ENCODE assay signal across 9 cellular contexts in the genomic region with DNA sequence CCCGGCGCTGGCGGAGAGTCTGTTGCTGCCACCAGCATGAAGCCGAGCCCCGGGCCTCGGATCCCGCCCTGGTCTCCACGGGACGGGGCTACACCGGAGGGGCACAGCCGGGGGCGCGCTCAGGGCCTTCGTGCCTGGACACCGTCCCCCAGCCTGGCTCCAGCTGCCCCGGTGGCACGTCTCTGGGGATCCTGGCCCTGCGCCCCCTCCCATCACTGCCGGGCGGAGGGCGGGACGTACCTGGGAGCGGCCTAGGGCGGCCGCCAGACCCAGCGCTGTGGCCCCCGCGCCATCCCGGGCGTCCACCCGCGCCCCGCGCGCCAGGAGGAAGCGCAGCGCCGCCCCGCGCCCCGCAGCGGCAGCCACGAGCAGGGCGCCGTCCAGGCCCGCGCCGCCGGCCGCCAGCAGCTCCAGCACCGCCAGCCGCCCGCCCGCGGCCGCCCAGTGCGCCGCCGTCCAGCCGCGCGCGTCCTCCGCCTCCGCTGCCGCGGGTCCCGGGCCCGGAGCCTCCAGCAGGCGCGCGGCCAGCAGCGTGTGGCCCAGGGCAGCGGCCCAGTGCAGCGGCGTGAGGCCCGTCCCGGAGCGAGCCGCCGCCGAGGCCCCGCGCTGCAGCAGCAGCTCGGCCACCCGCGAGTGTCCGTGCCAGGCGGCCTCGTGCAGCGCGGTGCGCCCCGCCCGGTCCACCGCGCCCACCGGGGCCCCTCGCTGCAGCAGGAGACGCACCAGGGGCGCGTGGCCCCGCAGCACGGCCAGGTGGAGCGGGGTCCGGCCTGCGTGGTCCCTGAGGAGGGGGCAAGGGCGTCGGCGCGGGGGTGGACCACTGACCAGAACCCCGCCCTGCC. TPM values are rescaled to one million over a fixed set of nuclear protein-coding genes. Genes with fewer than 3 reads are reported as not detected.
DNase-seq lines count a peak whose midpoint lies in the region; ATAC-seq and TF ChIP-seq lines count a peak whose summit lies in the region.
"Had no signal": no experiment of that assay in that cellular context is flagged by ENCODE, and none has a peak within 500 bp of the region (broad histone marks: within the 10 kb centered on the region; RNA-seq: fewer than 3 reads in every experiment).

No MANE protein-coding gene starts in this region.

- 10 to 19% (median 14%) methylated on average over 55 to 112 of the region's 112 CpGs for WGBS in heart left ventricle, 4 donors

- no peak overlapping the region for H3K27ac ChIP-seq in CD8-positive, alpha-beta T cell (ENCODE audit: low read depth, low read length)
- H3K27ac ChIP-seq in VCaP (peak overlapping the region; percentile 83), heart left ventricle (peak overlapping the region; percentile 27 to 79 (median 67)), parathyroid adenoma (peak overlapping the region; percentile 7)

- H2AFZ ChIP-seq in parathyroid adenoma, result no peak overlapping the region

- ATAC-seq in CD8-positive, alpha-beta T cell, result peak; percentile 38
- ATAC-seq in heart left ventricle (peak in 3 of 4 donors; percentile 52 to 68 (median 64)), HG02759 (IDR thresholded peaks at IDR 0.05; ENCODE audit: unreplicated experiment) (no peak), GM18502 (IDR thresholded peaks at IDR 0.05; ENCODE audit: poor library complexity, unreplicated experiment) (no peak)

- no peak overlapping the region for H3K27ac Mint-ChIP-seq in CD8-positive, alpha-beta T cell
- H3K27ac Mint-ChIP-seq in activated T-helper 1 cell treated with anti-CD3 and anti-CD28 coated beads, Interleukin-12 subunit alpha, Interleukin-12 subunit beta, Interleukin-2, Interleukin-4 antibody, amounts not matched to agents 30 ng/mL and 10 ng/mL and 1 ng/mL, durations not matched to agents 14 hours and 24 hours and 36 hours, result no peak overlapping the region

- H3K27me3 ChIP-seq in CD8-positive, alpha-beta T cell (ENCODE audit: insufficient read depth, low read length), result no peaks in the 10 kb centered on the region
- H3K27me3 ChIP-seq in heart left ventricle, result peaks cover 0 to 10% (median 0%) of the 10 kb centered on the region in 9 donors
- no peaks in the 10 kb centered on the region for H3K27me3 ChIP-seq in parathyroid adenoma (ENCODE audit: control insufficient read depth, insufficient read depth, low read length)
- no peaks in the 10 kb centered on the region for H3K27me3 ChIP-seq in MG63

- H3K4me3 Mint-ChIP-seq in CD8-positive, alpha-beta T cell, result no peak overlapping the region
- H3K4me3 Mint-ChIP-seq in activated T-helper 1 cell treated with anti-CD3 and anti-CD28 coated beads, Interleukin-12 subunit alpha, Interleukin-12 subunit beta, Interleukin-2, Interleukin-4 antibody, amounts not matched to agents 30 ng/mL and 10 ng/mL and 1 ng/mL, durations not matched to agents 14 hours and 24 hours and 36 hours, result no peak overlapping the region

- peak in 1 of 7 experiments; percentile 7 for DNase-seq in CD8-positive, alpha-beta T cell
- DNase-seq in heart left ventricle, result peak in 3 of 5 donors; percentile 14 to 70 (median 42)
- no peak for DNase-seq in MG63
- DNase-seq in activated T-helper 1 cell treated with anti-CD3 and anti-CD28 coated beads, Interleukin-12 subunit alpha, Interleukin-12 subunit beta, Interleukin-2, Interleukin-4 antibody, amounts not matched to agents 30 ng/mL and 10 ng/mL and 1 ng/mL, durations not matched to agents 14 hours and 24 hours and 36 hours (ENCODE audit: low spot score), result no peak
- DNase-seq: NCI-H1105 treated with DMSO at 0.1 percent for 48 hours had no signal

- POLR2A ChIA-PET in CD8-positive, alpha-beta T cell (lab: Charles Lee), result no interaction called here

- no peaks in the 10 kb centered on the region for H3K9me3 ChIP-seq in CD8-positive, alpha-beta T cell (ENCODE audit: low read length)
- H3K9me3 ChIP-seq in heart left ventricle, result no peaks in the 10 kb centered on the region
- H3K9me3 ChIP-seq in parathyroid adenoma (ENCODE audit: control insufficient read depth, low read length), result no peaks in the 10 kb centered on the region
- H3K9me3 ChIP-seq in MG63, result no peaks in the 10 kb centered on the region

- no peaks in the 10 kb centered on the region for H3K36me3 ChIP-seq in CD8-positive, alpha-beta T cell (ENCODE audit: insufficient read depth, low read length)
- no peaks in the 10 kb centered on the region for H3K36me3 ChIP-seq in heart left ventricle
- no peaks in the 10 kb centered on the region for H3K36me3 ChIP-seq in parathyroid adenoma (ENCODE audit: control insufficient read depth, insufficient read depth, low read length)
- no peaks in the 10 kb centered on the region for H3K36me3 ChIP-seq in MG63

- CTCF ChIA-PET in CD8-positive, alpha-beta T cell (lab: Charles Lee), result interaction anchor here (1.0 kb wide), 1 partner anchor 12 kb away, joined by 3 read pairs; no protein-coding TSS in a partner anchor

- TF ChIP-seq CTCF in CD8-positive, alpha-beta T cell (IDR thresholded peaks at IDR 0.05), result no peak
- peak; percentile 62 for TF ChIP-seq CTCF in VCaP (conservative IDR thresholded peaks at IDR 0.05)
- TF ChIP-seq CTCF in heart left ventricle (IDR thresholded peaks at IDR 0.05), result peak in 3 of 12 donors; percentile 8 to 20 (median 10)
- no peak for TF ChIP-seq CTCF in parathyroid adenoma (IDR thresholded peaks at IDR 0.05)

- no peaks in the 10 kb centered on the region for H3K4me1 ChIP-seq in CD8-positive, alpha-beta T cell (ENCODE audit: insufficient read depth, low read length)
- H3K4me1 ChIP-seq in heart left ventricle, result peaks cover 0 to 25% (median 2%) of the 10 kb centered on the region in 12 donors
- H3K4me1 ChIP-seq in parathyroid adenoma, result no peaks in the 10 kb centered on the region

- peaks cover 10% of the 10 kb centered on the region for H3K27me3 Mint-ChIP-seq in CD8-positive, alpha-beta T cell (ENCODE audit: low read depth)
- H3K27me3 Mint-ChIP-seq in activated T-helper 1 cell treated with anti-CD3 and anti-CD28 coated beads, Interleukin-12 subunit alpha, Interleukin-12 subunit beta, Interleukin-2, Interleukin-4 antibody, amounts not matched to agents 30 ng/mL and 10 ng/mL and 1 ng/mL, durations not matched to agents 14 hours and 24 hours and 36 hours (ENCODE audit: insufficient read depth), result peaks cover 7% of the 10 kb centered on the region

- TF ChIP-seq POLR2A in heart left ventricle (IDR thresholded peaks at IDR 0.05), result no peak

- H3K4me1 Mint-ChIP-seq in CD8-positive, alpha-beta T cell (ENCODE audit: low read depth), result no peaks in the 10 kb centered on the region
- peaks cover 10% of the 10 kb centered on the region for H3K4me1 Mint-ChIP-seq in activated T-helper 1 cell treated with anti-CD3 and anti-CD28 coated beads, Interleukin-12 subunit alpha, Interleukin-12 subunit beta, Interleukin-2, Interleukin-4 antibody, amounts not matched to agents 30 ng/mL and 10 ng/mL and 1 ng/mL, durations not matched to agents 14 hours and 24 hours and 36 hours (ENCODE audit: low read depth)

- no peaks in the 10 kb centered on the region for H3K36me3 Mint-ChIP-seq in CD8-positive, alpha-beta T cell
- no peaks in the 10 kb centered on the region for H3K36me3 Mint-ChIP-seq in activated T-helper 1 cell treated with anti-CD3 and anti-CD28 coated beads, Interleukin-12 subunit alpha, Interleukin-12 subunit beta, Interleukin-2, Interleukin-4 antibody, amounts not matched to agents 30 ng/mL and 10 ng/mL and 1 ng/mL, durations not matched to agents 14 hours and 24 hours and 36 hours (ENCODE audit: low read depth)

- H3K79me2 ChIP-seq in parathyroid adenoma, result no peaks in the 10 kb centered on the region

- no peak overlapping the region for H3K4me3 ChIP-seq in CD8-positive, alpha-beta T cell (ENCODE audit: low read depth, low read length)
- H3K4me3 ChIP-seq in heart left ventricle (peak overlapping the region in 10 of 12 donors; percentile 35 to 63 (median 54)), parathyroid adenoma (ENCODE audit: low read depth, low read length) (no peak overlapping the region), MG63 (no peak overlapping the region)

- H3K9me3 Mint-ChIP-seq in CD8-positive, alpha-beta T cell, result no peaks in the 10 kb centered on the region
- H3K9me3 Mint-ChIP-seq in activated T-helper 1 cell treated with anti-CD3 and anti-CD28 coated beads, Interleukin-12 subunit alpha, Interleukin-12 subunit beta, Interleukin-2, Interleukin-4 antibody, amounts not matched to agents 30 ng/mL and 10 ng/mL and 1 ng/mL, durations not matched to agents 14 hours and 24 hours and 36 hours, result no peaks in the 10 kb centered on the region

- H3K9ac ChIP-seq in parathyroid adenoma, result no peak overlapping the region

- intact Hi-C loops in CD8-positive, alpha-beta T cell (cut with DNase I, micrococcal nuclease), result no loop called here
- intact Hi-C loops in heart left ventricle (cut with DNase I), result no loop called here
- intact Hi-C loops in activated T-helper 1 cell treated with anti-CD3 and anti-CD28 coated beads, Interleukin-12 subunit alpha, Interleukin-12 subunit beta, Interleukin-2, Interleukin-4 antibody, amounts not matched to agents 30 ng/mL and 10 ng/mL and 1 ng/mL, durations not matched to agents 14 hours and 24 hours and 36 hours (cut with micrococcal nuclease), result no loop called here

- H3K4me2 ChIP-seq in parathyroid adenoma (ENCODE audit: low read length), result no peak overlapping the region

RNA-seq across cellular contexts. Expression of a gene that starts 1.0 kb away (rescaled TPM):
- not detected for total RNA-seq in CD8-positive, alpha-beta T cell
- 1 to 10 TPM in 8 of 9 donors, under 1 TPM in 1; 0.58 to 4.0 (median 1.3) TPM for total RNA-seq in heart left ventricle
- 1 to 10 TPM in 1 of 2 donors, under 1 TPM in 1; 0.86 to 1.5 TPM for polyA plus RNA-seq in heart left ventricle
- total RNA-seq in MG63 (2014; rRNA removed; shearing (Covaris generic); ENCODE audit: low replicate concordance), result not detected in 2 replicates
- total RNA-seq in activated T-helper 1 cell treated with anti-CD3 and anti-CD28 coated beads, Interleukin-12 subunit alpha, Interleukin-12 subunit beta, Interleukin-2, Interleukin-4 antibody, amounts not matched to agents 30 ng/mL and 10 ng/mL and 1 ng/mL, durations not matched to agents 14 hours and 24 hours and 36 hours, result 0.10 TPM in 1 of 2 replicates, not detected in the other

RNA-seq across cellular contexts. Expression of a gene that starts 12.9 kb away (rescaled TPM):
- 10 to 100 TPM; 92.6 to 92.7 TPM for total RNA-seq in CD8-positive, alpha-beta T cell
- total RNA-seq in heart left ventricle, result 100 to 1,000 TPM; 112 to 208 (median 128) TPM
- 100 to 1,000 TPM; 147 to 238 TPM for polyA plus RNA-seq in heart left ventricle
- total RNA-seq in MG63 (2014; rRNA removed; shearing (Covaris generic); ENCODE audit: low replicate concordance), result 32.0 and 55.2 TPM in 2 replicates
- 184 and 205 TPM in 2 replicates for total RNA-seq in activated T-helper 1 cell treated with anti-CD3 and anti-CD28 coated beads, Interleukin-12 subunit alpha, Interleukin-12 subunit beta, Interleukin-2, Interleukin-4 antibody, amounts not matched to agents 30 ng/mL and 10 ng/mL and 1 ng/mL, durations not matched to agents 14 hours and 24 hours and 36 hours

RNA-seq across cellular contexts. Expression of a gene that starts 15.5 kb away (rescaled TPM):
- total RNA-seq in CD8-positive, alpha-beta T cell, result not detected
- 10 to 100 TPM; 11.0 to 49.5 (median 18.8) TPM for total RNA-seq in heart left ventricle
- 10 to 100 TPM in 1 of 2 donors, 1 to 10 TPM in 1; 7.0 to 13.2 TPM for polyA plus RNA-seq in heart left ventricle
- 0.59 and 6.2 TPM in 2 replicates for total RNA-seq in MG63 (2014; rRNA removed; shearing (Covaris generic); ENCODE audit: low replicate concordance)
- 5.5 and 5.8 TPM in 2 replicates for total RNA-seq in activated T-helper 1 cell treated with anti-CD3 and anti-CD28 coated beads, Interleukin-12 subunit alpha, Interleukin-12 subunit beta, Interleukin-2, Interleukin-4 antibody, amounts not matched to agents 30 ng/mL and 10 ng/mL and 1 ng/mL, durations not matched to agents 14 hours and 24 hours and 36 hours

RNA-seq across cellular contexts. Expression of a gene that starts 20.9 kb away (rescaled TPM):
- total RNA-seq in CD8-positive, alpha-beta T cell, result 100 to 1,000 TPM; 307 to 328 TPM
- 10 to 100 TPM; 35.4 to 66.5 (median 50.7) TPM for total RNA-seq in heart left ventricle
- 10 to 100 TPM; 42.3 to 87.8 TPM for polyA plus RNA-seq in heart left ventricle
- 45.1 and 47.9 TPM in 2 replicates for total RNA-seq in MG63 (2014; rRNA removed; shearing (Covaris generic); ENCODE audit: low replicate concordance)
- 138 and 139 TPM in 2 replicates for total RNA-seq in activated T-helper 1 cell treated with anti-CD3 and anti-CD28 coated beads, Interleukin-12 subunit alpha, Interleukin-12 subunit beta, Interleukin-2, Interleukin-4 antibody, amounts not matched to agents 30 ng/mL and 10 ng/mL and 1 ng/mL, durations not matched to agents 14 hours and 24 hours and 36 hours

RNA-seq across cellular contexts. Expression of a gene that starts 29.5 kb away (rescaled TPM):
- under 1 TPM; 0.79 to 0.89 TPM for total RNA-seq in CD8-positive, alpha-beta T cell
- total RNA-seq in heart left ventricle, result 1 to 10 TPM in 3 of 9 donors, under 1 TPM in 4, not detected in 2; 0.12 to 3.4 (median 0.60) TPM
- under 1 TPM; 0.49 to 0.53 TPM for polyA plus RNA-seq in heart left ventricle
- not detected in 2 replicates for total RNA-seq in MG63 (2014; rRNA removed; shearing (Covaris generic); ENCODE audit: low replicate concordance)
- total RNA-seq in activated T-helper 1 cell treated with anti-CD3 and anti-CD28 coated beads, Interleukin-12 subunit alpha, Interleukin-12 subunit beta, Interleukin-2, Interleukin-4 antibody, amounts not matched to agents 30 ng/mL and 10 ng/mL and 1 ng/mL, durations not matched to agents 14 hours and 24 hours and 36 hours, result 0.57 and 1.0 TPM in 2 replicates

Comparison
In these comparisons a context has a peak if more than half of its experiments do, and no peak if none do; other contexts are left out.
1. ATAC-seq: peak in CD8-positive, alpha-beta T cell (single experiment) and heart left ventricle (3 of 4); none in HG02759 (single experiment) and GM18502 (single experiment).
2. DNase-seq: peak in heart left ventricle (3 of 5); none in MG63 (single experiment) and activated T-helper 1 cell treated with anti-CD3 and anti-CD28 coated beads, Interleukin-12 subunit alpha, Interleukin-12 subunit beta, Interleukin-2, Interleukin-4 antibody, amounts not matched to agents 30 ng/mL and 10 ng/mL and 1 ng/mL, durations not matched to agents 14 hours and 24 hours and 36 hours (single experiment).
3. H3K4me3 ChIP-seq: peak in heart left ventricle (10 of 12); none in CD8-positive, alpha-beta T cell (single experiment), parathyroid adenoma (single experiment) and MG63 (single experiment).